In genomic region chr17:82203920-82204319, GRCh38 we compare ENCODE assay signal across 3 cellular contexts.
TF ChIP-seq lines count a peak whose summit lies in the region.

No MANE protein-coding gene starts in this region.

TF ChIP-seq in HepG2, 621 proteins besides CTCF, POLR2A, EP300 and RAD21:
- TF ChIP-seq AGO2 (optimal IDR thresholded peaks at IDR 0.05; ENCODE audit: low read depth, low read length), result peak; percentile 41
- TF ChIP-seq, protein P1, sequence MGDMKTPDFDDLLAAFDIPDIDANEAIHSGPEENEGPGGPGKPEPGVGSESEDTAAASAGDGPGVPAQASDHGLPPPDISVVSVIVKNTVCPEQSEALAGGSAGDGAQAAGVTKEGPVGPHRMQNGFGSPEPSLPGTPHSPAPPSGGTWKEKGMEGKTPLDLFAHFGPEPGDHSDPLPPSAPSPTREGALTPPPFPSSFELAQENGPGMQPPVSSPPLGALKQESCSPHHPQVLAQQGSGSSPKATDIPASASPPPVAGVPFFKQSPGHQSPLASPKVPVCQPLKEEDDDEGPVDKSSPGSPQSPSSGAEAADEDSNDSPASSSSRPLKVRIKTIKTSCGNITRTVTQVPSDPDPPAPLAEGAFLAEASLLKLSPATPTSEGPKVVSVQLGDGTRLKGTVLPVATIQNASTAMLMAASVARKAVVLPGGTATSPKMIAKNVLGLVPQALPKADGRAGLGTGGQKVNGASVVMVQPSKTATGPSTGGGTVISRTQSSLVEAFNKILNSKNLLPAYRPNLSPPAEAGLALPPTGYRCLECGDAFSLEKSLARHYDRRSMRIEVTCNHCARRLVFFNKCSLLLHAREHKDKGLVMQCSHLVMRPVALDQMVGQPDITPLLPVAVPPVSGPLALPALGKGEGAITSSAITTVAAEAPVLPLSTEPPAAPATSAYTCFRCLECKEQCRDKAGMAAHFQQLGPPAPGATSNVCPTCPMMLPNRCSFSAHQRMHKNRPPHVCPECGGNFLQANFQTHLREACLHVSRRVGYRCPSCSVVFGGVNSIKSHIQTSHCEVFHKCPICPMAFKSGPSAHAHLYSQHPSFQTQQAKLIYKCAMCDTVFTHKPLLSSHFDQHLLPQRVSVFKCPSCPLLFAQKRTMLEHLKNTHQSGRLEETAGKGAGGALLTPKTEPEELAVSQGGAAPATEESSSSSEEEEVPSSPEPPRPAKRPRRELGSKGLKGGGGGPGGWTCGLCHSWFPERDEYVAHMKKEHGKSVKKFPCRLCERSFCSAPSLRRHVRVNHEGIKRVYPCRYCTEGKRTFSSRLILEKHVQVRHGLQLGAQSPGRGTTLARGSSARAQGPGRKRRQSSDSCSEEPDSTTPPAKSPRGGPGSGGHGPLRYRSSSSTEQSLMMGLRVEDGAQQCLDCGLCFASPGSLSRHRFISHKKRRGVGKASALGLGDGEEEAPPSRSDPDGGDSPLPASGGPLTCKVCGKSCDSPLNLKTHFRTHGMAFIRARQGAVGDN (CRISPR knock-in tag; IDR thresholded peaks at IDR 0.05), result 0 out of 2 replicates have a peak, but pooled peaks have one; percentile 11
- TF ChIP-seq ZNF34 (CRISPR knock-in tag; IDR thresholded peaks at IDR 0.05; ENCODE audit: borderline replicate concordance), result no peak
- TF ChIP-seq, protein P2, sequence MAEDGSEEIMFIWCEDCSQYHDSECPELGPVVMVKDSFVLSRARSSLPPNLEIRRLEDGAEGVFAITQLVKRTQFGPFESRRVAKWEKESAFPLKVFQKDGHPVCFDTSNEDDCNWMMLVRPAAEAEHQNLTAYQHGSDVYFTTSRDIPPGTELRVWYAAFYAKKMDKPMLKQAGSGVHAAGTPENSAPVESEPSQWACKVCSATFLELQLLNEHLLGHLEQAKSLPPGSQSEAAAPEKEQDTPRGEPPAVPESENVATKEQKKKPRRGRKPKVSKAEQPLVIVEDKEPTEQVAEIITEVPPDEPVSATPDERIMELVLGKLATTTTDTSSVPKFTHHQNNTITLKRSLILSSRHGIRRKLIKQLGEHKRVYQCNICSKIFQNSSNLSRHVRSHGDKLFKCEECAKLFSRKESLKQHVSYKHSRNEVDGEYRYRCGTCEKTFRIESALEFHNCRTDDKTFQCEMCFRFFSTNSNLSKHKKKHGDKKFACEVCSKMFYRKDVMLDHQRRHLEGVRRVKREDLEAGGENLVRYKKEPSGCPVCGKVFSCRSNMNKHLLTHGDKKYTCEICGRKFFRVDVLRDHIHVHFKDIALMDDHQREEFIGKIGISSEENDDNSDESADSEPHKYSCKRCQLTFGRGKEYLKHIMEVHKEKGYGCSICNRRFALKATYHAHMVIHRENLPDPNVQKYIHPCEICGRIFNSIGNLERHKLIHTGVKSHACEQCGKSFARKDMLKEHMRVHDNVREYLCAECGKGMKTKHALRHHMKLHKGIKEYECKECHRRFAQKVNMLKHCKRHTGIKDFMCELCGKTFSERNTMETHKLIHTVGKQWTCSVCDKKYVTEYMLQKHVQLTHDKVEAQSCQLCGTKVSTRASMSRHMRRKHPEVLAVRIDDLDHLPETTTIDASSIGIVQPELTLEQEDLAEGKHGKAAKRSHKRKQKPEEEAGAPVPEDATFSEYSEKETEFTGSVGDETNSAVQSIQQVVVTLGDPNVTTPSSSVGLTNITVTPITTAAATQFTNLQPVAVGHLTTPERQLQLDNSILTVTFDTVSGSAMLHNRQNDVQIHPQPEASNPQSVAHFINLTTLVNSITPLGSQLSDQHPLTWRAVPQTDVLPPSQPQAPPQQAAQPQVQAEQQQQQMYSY (CRISPR knock-in tag; IDR thresholded peaks at IDR 0.05), result no peak

TF ChIP-seq in SK-N-SH treated with all-trans-retinoic acid at 6 μM for 48 hours, 23 proteins besides CTCF, POLR2A, EP300 and RAD21:
- TF ChIP-seq SNAI2 (CRISPR knock-in tag; IDR thresholded peaks at IDR 0.05) (no peak), ZNF70 (CRISPR knock-in tag; IDR thresholded peaks at IDR 0.05) (peak; percentile 52; the same call in 1 of the 2 replicates)

TF ChIP-seq in WTC11, 78 proteins besides CTCF, POLR2A, EP300 and RAD21:
- no peak for TF ChIP-seq SMAD4 (CRISPR knock-in tag; IDR thresholded peaks at IDR 0.05)
- TF ChIP-seq FOXJ3 (CRISPR knock-in tag; IDR thresholded peaks at IDR 0.05; ENCODE audit: borderline replicate concordance), result no peak
- TF ChIP-seq, protein P3, sequence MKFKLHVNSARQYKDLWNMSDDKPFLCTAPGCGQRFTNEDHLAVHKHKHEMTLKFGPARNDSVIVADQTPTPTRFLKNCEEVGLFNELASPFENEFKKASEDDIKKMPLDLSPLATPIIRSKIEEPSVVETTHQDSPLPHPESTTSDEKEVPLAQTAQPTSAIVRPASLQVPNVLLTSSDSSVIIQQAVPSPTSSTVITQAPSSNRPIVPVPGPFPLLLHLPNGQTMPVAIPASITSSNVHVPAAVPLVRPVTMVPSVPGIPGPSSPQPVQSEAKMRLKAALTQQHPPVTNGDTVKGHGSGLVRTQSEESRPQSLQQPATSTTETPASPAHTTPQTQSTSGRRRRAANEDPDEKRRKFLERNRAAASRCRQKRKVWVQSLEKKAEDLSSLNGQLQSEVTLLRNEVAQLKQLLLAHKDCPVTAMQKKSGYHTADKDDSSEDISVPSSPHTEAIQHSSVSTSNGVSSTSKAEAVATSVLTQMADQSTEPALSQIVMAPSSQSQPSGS (CRISPR knock-in tag; IDR thresholded peaks at IDR 0.05; ENCODE audit: borderline replicate concordance, low read depth), result no peak
- TF ChIP-seq ETV6 (CRISPR knock-in tag; IDR thresholded peaks at IDR 0.05), result no peak
- TF ChIP-seq ZNF425 (CRISPR knock-in tag; conservative IDR thresholded peaks at IDR 0.05), result no peak
- TF ChIP-seq, protein P4, sequence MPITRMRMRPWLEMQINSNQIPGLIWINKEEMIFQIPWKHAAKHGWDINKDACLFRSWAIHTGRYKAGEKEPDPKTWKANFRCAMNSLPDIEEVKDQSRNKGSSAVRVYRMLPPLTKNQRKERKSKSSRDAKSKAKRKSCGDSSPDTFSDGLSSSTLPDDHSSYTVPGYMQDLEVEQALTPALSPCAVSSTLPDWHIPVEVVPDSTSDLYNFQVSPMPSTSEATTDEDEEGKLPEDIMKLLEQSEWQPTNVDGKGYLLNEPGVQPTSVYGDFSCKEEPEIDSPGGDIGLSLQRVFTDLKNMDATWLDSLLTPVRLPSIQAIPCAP (CRISPR knock-in tag; IDR thresholded peaks at IDR 0.05), result no peak
- TF ChIP-seq PRRX2 (CRISPR knock-in tag; IDR thresholded peaks at IDR 0.05), result no peak
- TF ChIP-seq MXD4 (CRISPR knock-in tag; IDR thresholded peaks at IDR 0.05; ENCODE audit: borderline replicate concordance), result no peak
- TF ChIP-seq, protein P5, sequence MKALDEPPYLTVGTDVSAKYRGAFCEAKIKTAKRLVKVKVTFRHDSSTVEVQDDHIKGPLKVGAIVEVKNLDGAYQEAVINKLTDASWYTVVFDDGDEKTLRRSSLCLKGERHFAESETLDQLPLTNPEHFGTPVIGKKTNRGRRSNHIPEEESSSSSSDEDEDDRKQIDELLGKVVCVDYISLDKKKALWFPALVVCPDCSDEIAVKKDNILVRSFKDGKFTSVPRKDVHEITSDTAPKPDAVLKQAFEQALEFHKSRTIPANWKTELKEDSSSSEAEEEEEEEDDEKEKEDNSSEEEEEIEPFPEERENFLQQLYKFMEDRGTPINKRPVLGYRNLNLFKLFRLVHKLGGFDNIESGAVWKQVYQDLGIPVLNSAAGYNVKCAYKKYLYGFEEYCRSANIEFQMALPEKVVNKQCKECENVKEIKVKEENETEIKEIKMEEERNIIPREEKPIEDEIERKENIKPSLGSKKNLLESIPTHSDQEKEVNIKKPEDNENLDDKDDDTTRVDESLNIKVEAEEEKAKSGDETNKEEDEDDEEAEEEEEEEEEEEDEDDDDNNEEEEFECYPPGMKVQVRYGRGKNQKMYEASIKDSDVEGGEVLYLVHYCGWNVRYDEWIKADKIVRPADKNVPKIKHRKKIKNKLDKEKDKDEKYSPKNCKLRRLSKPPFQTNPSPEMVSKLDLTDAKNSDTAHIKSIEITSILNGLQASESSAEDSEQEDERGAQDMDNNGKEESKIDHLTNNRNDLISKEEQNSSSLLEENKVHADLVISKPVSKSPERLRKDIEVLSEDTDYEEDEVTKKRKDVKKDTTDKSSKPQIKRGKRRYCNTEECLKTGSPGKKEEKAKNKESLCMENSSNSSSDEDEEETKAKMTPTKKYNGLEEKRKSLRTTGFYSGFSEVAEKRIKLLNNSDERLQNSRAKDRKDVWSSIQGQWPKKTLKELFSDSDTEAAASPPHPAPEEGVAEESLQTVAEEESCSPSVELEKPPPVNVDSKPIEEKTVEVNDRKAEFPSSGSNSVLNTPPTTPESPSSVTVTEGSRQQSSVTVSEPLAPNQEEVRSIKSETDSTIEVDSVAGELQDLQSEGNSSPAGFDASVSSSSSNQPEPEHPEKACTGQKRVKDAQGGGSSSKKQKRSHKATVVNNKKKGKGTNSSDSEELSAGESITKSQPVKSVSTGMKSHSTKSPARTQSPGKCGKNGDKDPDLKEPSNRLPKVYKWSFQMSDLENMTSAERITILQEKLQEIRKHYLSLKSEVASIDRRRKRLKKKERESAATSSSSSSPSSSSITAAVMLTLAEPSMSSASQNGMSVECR (CRISPR knock-in tag; IDR thresholded peaks at IDR 0.05; ENCODE audit: borderline replicate concordance), result no peak
- no peak for TF ChIP-seq NFYB (CRISPR knock-in tag; conservative IDR thresholded peaks at IDR 0.05; ENCODE audit: low read depth)
- TF ChIP-seq SMAD3 (CRISPR knock-in tag; IDR thresholded peaks at IDR 0.05; ENCODE audit: borderline replicate concordance), result no peak
- TF ChIP-seq USF1 (CRISPR knock-in tag; IDR thresholded peaks at IDR 0.05), result no peak
- TF ChIP-seq PREB (CRISPR knock-in tag; IDR thresholded peaks at IDR 0.05; ENCODE audit: borderline replicate concordance), result no peak
- no peak for TF ChIP-seq CREB1 (CRISPR knock-in tag; IDR thresholded peaks at IDR 0.05)
- no peak for TF ChIP-seq ZSCAN18 (CRISPR knock-in tag; IDR thresholded peaks at IDR 0.05)
- no peak for TF ChIP-seq KAT7 (CRISPR knock-in tag; IDR thresholded peaks at IDR 0.05; ENCODE audit: borderline replicate concordance)
- TF ChIP-seq ZNF317 (CRISPR knock-in tag; IDR thresholded peaks at IDR 0.05; ENCODE audit: borderline replicate concordance, low read depth), result no peak
- no peak for TF ChIP-seq NFE2L1 (CRISPR knock-in tag; IDR thresholded peaks at IDR 0.05)
